In genomic region chr5:178380541-178381074, GRCh38 we compare ENCODE assay signal across 32 cellular contexts.
"Had no signal": no experiment of that assay in that cellular context is flagged by ENCODE, and none has a peak within 500 bp of the region (broad histone marks: within the 10 kb centered on the region; RNA-seq: fewer than 3 reads in every experiment).

No MANE protein-coding gene starts in this region.

- H3K27ac Mint-ChIP-seq: activated B cell treated with CpG ODN at 0.5 μM for 24 hours; activated CD4-positive, alpha-beta T cell treated with anti-CD3 and anti-CD28 coated beads, Interleukin-2, amount 10 ng/mL, durations not matched to agents 24 days and 14 days; activated CD8-positive, alpha-beta memory T cell treated with anti-CD3 and anti-CD28 coated beads, Interleukin-2, amount 10 ng/mL, durations not matched to agents 7 days and 5 days; activated naive CD8-positive, alpha-beta T cell treated with anti-CD3 and anti-CD28 coated beads, Interleukin-2, amount 50 U/mL, for 24 hours; activated T-cell treated with anti-CD3 and anti-CD28 coated beads, Interleukin-2, amount 50 U/mL, for 24 hours; activated T-helper 1 cell treated with anti-CD3 and anti-CD28 coated beads, Interleukin-12 subunit alpha, Interleukin-12 subunit beta, Interleukin-2, Interleukin-4 antibody, amounts not matched to agents 30 ng/mL and 10 ng/mL and 1 ng/mL, durations not matched to agents 14 hours and 24 hours and 36 hours; T-helper 2 cell treated with Interferon-gamma antibody and Interleukin-4, amounts not matched to agents 5 μg/mL and 100 μg/mL, for 36 hours had no signal

- H3K27ac ChIP-seq: RWPE1, SJSA1 had no signal

- H3K36me3 ChIP-seq: SJSA1 had no signal

- ATAC-seq: activated CD8-positive, alpha-beta memory T cell treated with anti-CD3 and anti-CD28 coated beads, Interleukin-2, amount 10 ng/mL, durations not matched to agents 7 days and 5 days; activated naive CD4-positive, alpha-beta T cell treated with anti-CD3 and anti-CD28 coated beads, Interleukin-2, amount 50 U/mL, for 72 hours; activated naive CD8-positive, alpha-beta T cell treated with anti-CD3 and anti-CD28 coated beads, Interleukin-2, amount 50 U/mL, for 24 hours; K562; Panc1; SK-N-SH treated with all-trans-retinoic acid at 6 μM for 48 hours had no signal

- H3K4me1 ChIP-seq: SJSA1 had no signal

- H3K27me3 Mint-ChIP-seq: activated CD4-positive, alpha-beta T cell treated with anti-CD3 and anti-CD28 coated beads, Interleukin-2, amount 10 ng/mL, durations not matched to agents 24 days and 14 days had no signal

- DNase-seq: activated B cell treated with CpG ODN at 0.5 μM for 24 hours; activated CD4-positive, alpha-beta T cell treated with anti-CD3 and anti-CD28 coated beads for 1 hour; activated CD4-positive, alpha-beta T cell treated with anti-CD3 and anti-CD28 coated beads, Interleukin-2, amount 10 ng/mL, durations not matched to agents 24 days and 14 days; activated CD4-positive, alpha-beta T cell treated with anti-CD3 and anti-CD28 coated beads, Interleukin-2, amount 50 U/mL, for 48 hours; activated CD8-positive, alpha-beta memory T cell treated with anti-CD3 and anti-CD28 coated beads, Interleukin-2, amount 10 ng/mL, durations not matched to agents 7 days and 5 days; activated effector memory CD4-positive, alpha-beta T cell treated with anti-CD3 and anti-CD28 coated beads, Interleukin-2, amount 50 U/mL, for 16 hours; activated naive CD4-positive, alpha-beta T cell treated with Interleukin-2 at 50 U/mL for 16 hours; activated naive CD8-positive, alpha-beta T cell treated with anti-CD3 and anti-CD28 coated beads, Interleukin-2, amount 50 U/mL, for 24 hours; activated T-cell treated with anti-CD3 and anti-CD28 coated beads, Interleukin-2, amount 50 U/mL, for 24 hours; amniotic stem cell; Karpas-422; MM.1S; NCI-H1105; NCI-H1436; NCI-H1694 treated with DMSO at 0.1 percent for 48 hours; NCI-H2029 treated with DMSO at 0.1 percent for 48 hours; NCI-H510A treated with DMSO at 0.1 percent for 48 hours; NCI-H69; NK-92 treated with Interleukin-12 subunit alpha and Interleukin-12 subunit beta, amount 100 ng/mL, for 24 hours; OCI-M1; SHP77; SW 1271 had no signal

- H3K4me1 Mint-ChIP-seq: activated B cell treated with CpG ODN at 0.5 μM for 24 hours; activated CD4-positive, alpha-beta T cell treated with anti-CD3 and anti-CD28 coated beads, Interleukin-2, amount 10 ng/mL, durations not matched to agents 24 days and 14 days; activated CD8-positive, alpha-beta memory T cell treated with anti-CD3 and anti-CD28 coated beads, Interleukin-2, amount 10 ng/mL, durations not matched to agents 7 days and 5 days; activated naive CD8-positive, alpha-beta T cell treated with anti-CD3 and anti-CD28 coated beads, Interleukin-2, amount 50 U/mL, for 24 hours had no signal

- H3K27me3 ChIP-seq: SJSA1 had no signal

- H3K36me3 Mint-ChIP-seq: activated CD8-positive, alpha-beta memory T cell treated with anti-CD3 and anti-CD28 coated beads, Interleukin-2, amount 10 ng/mL, durations not matched to agents 7 days and 5 days; activated naive CD4-positive, alpha-beta T cell treated with anti-CD3 and anti-CD28 coated beads, Interleukin-2, amount 50 U/mL, for 72 hours; brain had no signal

- H3K9me3 Mint-ChIP-seq: activated B cell treated with CpG ODN at 0.5 μM for 24 hours; activated CD4-positive, alpha-beta T cell treated with anti-CD3 and anti-CD28 coated beads, Interleukin-2, amount 10 ng/mL, durations not matched to agents 24 days and 14 days; activated naive CD4-positive, alpha-beta T cell treated with anti-CD3 and anti-CD28 coated beads, Interleukin-2, amount 50 U/mL, for 72 hours; activated naive CD8-positive, alpha-beta T cell treated with anti-CD3 and anti-CD28 coated beads, Interleukin-2, amount 50 U/mL, for 24 hours; activated T-cell treated with anti-CD3 and anti-CD28 coated beads, Interleukin-2, amount 50 U/mL, for 24 hours; activated T-helper 1 cell treated with anti-CD3 and anti-CD28 coated beads, Interleukin-12 subunit alpha, Interleukin-12 subunit beta, Interleukin-2, Interleukin-4 antibody, amounts not matched to agents 30 ng/mL and 10 ng/mL and 1 ng/mL, durations not matched to agents 14 hours and 24 hours and 36 hours; brain; T-helper 2 cell treated with Interferon-gamma antibody and Interleukin-4, amounts not matched to agents 5 μg/mL and 100 μg/mL, for 36 hours had no signal

- FAIRE-seq: astrocyte, K562 had no signal

- H3K4me3 ChIP-seq: K562, SJSA1 had no signal

- H3K4me3 Mint-ChIP-seq: activated B cell treated with CpG ODN at 0.5 μM for 24 hours; activated CD4-positive, alpha-beta T cell treated with anti-CD3 and anti-CD28 coated beads, Interleukin-2, amount 10 ng/mL, durations not matched to agents 24 days and 14 days; activated CD8-positive, alpha-beta memory T cell treated with anti-CD3 and anti-CD28 coated beads, Interleukin-2, amount 10 ng/mL, durations not matched to agents 7 days and 5 days; activated naive CD8-positive, alpha-beta T cell treated with anti-CD3 and anti-CD28 coated beads, Interleukin-2, amount 50 U/mL, for 24 hours; activated T-cell treated with anti-CD3 and anti-CD28 coated beads, Interleukin-2, amount 50 U/mL, for 24 hours; activated T-helper 1 cell treated with anti-CD3 and anti-CD28 coated beads, Interleukin-12 subunit alpha, Interleukin-12 subunit beta, Interleukin-2, Interleukin-4 antibody, amounts not matched to agents 30 ng/mL and 10 ng/mL and 1 ng/mL, durations not matched to agents 14 hours and 24 hours and 36 hours; brain; T-helper 2 cell treated with Interferon-gamma antibody and Interleukin-4, amounts not matched to agents 5 μg/mL and 100 μg/mL, for 36 hours had no signal
